ENCODE assay signal across 9 cellular contexts in genomic region chr10:71646592-71647292, GRCh38.
"Had no signal": no experiment of that assay in that cellular context is flagged by ENCODE, and none has a peak within 500 bp of the region (broad histone marks: within the 10 kb centered on the region; RNA-seq: fewer than 3 reads in every experiment).

No MANE protein-coding gene starts in this region.

- H3K4me2 ChIP-seq: KMS-11 had no signal

- H3K27ac ChIP-seq: GM23248, KMS-11 had no signal

- FAIRE-seq: H54, HTR-8/SVneo had no signal

- H3K4me3 Mint-ChIP-seq: H9 had no signal

- H3K27ac Mint-ChIP-seq: H9 had no signal

- H3K9ac ChIP-seq: GM23248, KMS-11 had no signal

- DNase-seq: GOT3, HCEC 1CT, IMR-90, KBM-7 had no signal

- H3K9me3 Mint-ChIP-seq: H9 had no signal

- H2AFZ ChIP-seq: GM23248 had no signal

- H3K4me3 ChIP-seq: GM23248 had no signal
